ENCODE assay signal across 9 cellular contexts in the genomic region with DNA sequence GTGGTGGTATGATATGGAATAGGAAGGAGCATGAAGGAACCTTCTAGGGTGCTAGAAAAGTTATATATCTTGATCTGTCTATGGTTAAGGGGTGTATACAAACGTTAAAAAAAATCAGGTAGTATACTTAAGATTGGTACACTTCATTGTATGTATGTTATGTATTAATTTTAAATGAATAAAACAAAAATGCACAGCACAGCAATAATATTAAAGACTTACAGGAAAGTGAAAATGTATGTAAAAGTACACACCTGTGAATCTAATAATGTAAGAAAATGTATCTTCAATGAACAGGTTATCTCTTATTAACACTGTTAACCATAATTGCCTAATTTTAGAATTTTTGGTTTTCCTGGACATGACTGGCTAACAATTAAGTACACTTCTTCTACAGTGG.
"Had no signal": no experiment of that assay in that cellular context is flagged by ENCODE, and none has a peak within 500 bp of the region (broad histone marks: within the 10 kb centered on the region; RNA-seq: fewer than 3 reads in every experiment).

No MANE protein-coding gene starts in this region.

- H3K4me1 Mint-ChIP-seq: IgD-negative memory B cell had no signal

- ATAC-seq: HCT116 had no signal

- H3K9me3 Mint-ChIP-seq: HFFc6, IgD-negative memory B cell had no signal

- H3K9ac ChIP-seq: GM23248 had no signal

- DNase-seq: GM23248, GOT3, H7, HFFc6, KG1 had no signal

- H3K27me3 Mint-ChIP-seq: IgD-negative memory B cell had no signal

- H3K9me3 ChIP-seq: HAP-1 had no signal

- H3K4me3 Mint-ChIP-seq: HFFc6, IgD-negative memory B cell had no signal

- H3K4me3 ChIP-seq: GM23248, HAP-1 had no signal

- H3K27ac ChIP-seq: GM23248, HL-60 had no signal

- H2AFZ ChIP-seq: GM23248 had no signal

- H3K27ac Mint-ChIP-seq: IgD-negative memory B cell had no signal
